ENCODE assay signal across 1 cellular context in the genomic region with DNA sequence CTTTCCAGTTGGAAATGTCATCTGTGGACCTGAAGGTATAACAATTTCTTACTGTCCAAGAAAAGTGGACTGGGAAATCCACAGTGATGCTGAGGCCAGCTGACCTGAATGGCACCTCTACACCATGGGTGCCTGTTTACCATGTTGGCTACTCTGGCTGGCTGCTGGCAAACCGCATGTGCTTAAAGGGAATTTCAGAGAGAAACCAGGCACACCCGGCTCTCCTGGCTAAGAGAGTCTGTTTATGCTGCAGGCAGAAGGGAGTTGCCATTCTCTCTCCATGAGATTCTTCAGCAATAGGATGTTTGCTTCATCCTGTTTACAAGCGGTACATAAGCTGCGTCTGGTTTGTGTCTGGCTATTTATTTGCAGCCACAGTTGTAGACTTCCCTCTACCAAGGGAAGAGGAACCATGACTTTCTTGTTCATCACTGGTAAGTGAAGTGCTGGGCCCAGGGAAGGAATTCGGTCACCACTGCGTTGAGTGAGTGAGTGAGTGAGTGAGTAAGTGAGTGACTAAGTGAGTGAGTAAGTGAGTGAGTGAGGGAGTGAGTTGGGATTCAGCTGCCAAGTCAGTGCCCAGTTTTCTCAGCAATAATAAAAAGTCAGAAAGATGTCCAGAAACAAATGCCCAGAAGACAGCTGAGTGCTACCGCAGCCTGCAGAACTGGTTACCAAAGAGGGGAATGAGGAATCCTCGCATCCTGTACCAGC.
TF ChIP-seq lines count a peak whose summit lies in the region.

No MANE protein-coding gene starts in this region.

TF ChIP-seq in SK-N-SH treated with all-trans-retinoic acid at 6 μM for 48 hours, 23 proteins besides CTCF, POLR2A, EP300 and RAD21 (continued from another document):
- TF ChIP-seq TOX (CRISPR knock-in tag; IDR thresholded peaks at IDR 0.05; ENCODE audit: borderline replicate concordance) (no peak), ESRRG (CRISPR knock-in tag; IDR thresholded peaks at IDR 0.05) (no peak)
